Comparison of ENCODE assay signal across 30 cellular contexts in genomic region chr12:72178871-72179270, GRCh38.
"Had no signal": no experiment of that assay in that cellular context is flagged by ENCODE, and none has a peak within 500 bp of the region (broad histone marks: within the 10 kb centered on the region; RNA-seq: fewer than 3 reads in every experiment).

No MANE protein-coding gene starts in this region.

- ATAC-seq: activated CD8-positive, alpha-beta T cell treated with anti-CD3 and anti-CD28 coated beads for 36 hours; activated naive CD4-positive, alpha-beta T cell treated with anti-CD3 and anti-CD28 coated beads, Interleukin-2, amount 50 U/mL, for 72 hours; activated T-cell treated with anti-CD3 and anti-CD28 coated beads, Interleukin-2, amount 50 U/mL, for 4 hours; activated T-cell treated with anti-CD3 and anti-CD28 coated beads, Interleukin-2, amount 50 U/mL, for 72 hours; activated T-helper 17 cell treated with anti-CD3 and anti-CD28 coated beads, Interleukin-2, amount 50 U/mL, for 72 hours; body of pancreas had no signal

- DNase-seq: activated B cell treated with CpG ODN at 0.5 μM for 24 hours; activated CD4-positive, alpha-beta memory T cell treated with anti-CD3 and anti-CD28 coated beads for 36 hours; activated CD4-positive, alpha-beta T cell treated with anti-CD3 and anti-CD28 coated beads for 4 hours; activated CD4-positive, alpha-beta T cell treated with anti-CD3 and anti-CD28 coated beads, Interleukin-2, amount 10 ng/mL, durations not matched to agents 24 days and 14 days; activated CD4-positive, alpha-beta T cell treated with anti-CD3 and anti-CD28 coated beads, Interleukin-2, amount 50 U/mL, for 1 hour; activated CD4-positive, alpha-beta T cell treated with anti-CD3 and anti-CD28 coated beads, Interleukin-2, amount 50 U/mL, for 4 hours; activated CD4-positive, CD25-positive, alpha-beta regulatory T cell treated with anti-CD3 and anti-CD28 coated beads, Interleukin-2, amount 50 U/mL, for 72 hours; activated CD8-positive, alpha-beta memory T cell treated with anti-CD3 and anti-CD28 coated beads, Interleukin-2, amount 50 U/mL, for 4 hours; activated CD8-positive, alpha-beta T cell treated with anti-CD3 and anti-CD28 coated beads for 36 hours; activated effector memory CD4-positive, alpha-beta T cell treated with anti-CD3 and anti-CD28 coated beads, Interleukin-2, amount 50 U/mL, for 16 hours; activated gamma-delta T cell treated with Interleukin-2 at 50 U/mL for 16 hours; activated naive CD4-positive, alpha-beta T cell; activated naive CD4-positive, alpha-beta T cell treated with anti-CD3 and anti-CD28 coated beads for 36 hours; activated naive CD4-positive, alpha-beta T cell treated with anti-CD3 and anti-CD28 coated beads, Interleukin-2, amount 50 U/mL, for 16 hours; activated naive CD8-positive, alpha-beta T cell treated with anti-CD3 and anti-CD28 coated beads for 36 hours; activated T-cell treated with anti-CD3 and anti-CD28 coated beads for 4 hours; activated T-cell treated with anti-CD3 and anti-CD28 coated beads, Interleukin-2, amount 50 U/mL, for 1 hour; activated T-cell treated with anti-CD3 and anti-CD28 coated beads, Interleukin-2, amount 50 U/mL, for 4 hours; activated T-cell treated with anti-CD3 and anti-CD28 coated beads, Interleukin-2, amount 50 U/mL, for 72 hours; adrenal gland; amniotic stem cell; aorta; body of pancreas; brain microvascular endothelial cell; central memory CD4-positive, alpha-beta T cell; cerebellar nuclear complex; T-helper 2 cell; T-helper 9 cell had no signal
